ENCODE assay signal across 8 cellular contexts in the genomic region with DNA sequence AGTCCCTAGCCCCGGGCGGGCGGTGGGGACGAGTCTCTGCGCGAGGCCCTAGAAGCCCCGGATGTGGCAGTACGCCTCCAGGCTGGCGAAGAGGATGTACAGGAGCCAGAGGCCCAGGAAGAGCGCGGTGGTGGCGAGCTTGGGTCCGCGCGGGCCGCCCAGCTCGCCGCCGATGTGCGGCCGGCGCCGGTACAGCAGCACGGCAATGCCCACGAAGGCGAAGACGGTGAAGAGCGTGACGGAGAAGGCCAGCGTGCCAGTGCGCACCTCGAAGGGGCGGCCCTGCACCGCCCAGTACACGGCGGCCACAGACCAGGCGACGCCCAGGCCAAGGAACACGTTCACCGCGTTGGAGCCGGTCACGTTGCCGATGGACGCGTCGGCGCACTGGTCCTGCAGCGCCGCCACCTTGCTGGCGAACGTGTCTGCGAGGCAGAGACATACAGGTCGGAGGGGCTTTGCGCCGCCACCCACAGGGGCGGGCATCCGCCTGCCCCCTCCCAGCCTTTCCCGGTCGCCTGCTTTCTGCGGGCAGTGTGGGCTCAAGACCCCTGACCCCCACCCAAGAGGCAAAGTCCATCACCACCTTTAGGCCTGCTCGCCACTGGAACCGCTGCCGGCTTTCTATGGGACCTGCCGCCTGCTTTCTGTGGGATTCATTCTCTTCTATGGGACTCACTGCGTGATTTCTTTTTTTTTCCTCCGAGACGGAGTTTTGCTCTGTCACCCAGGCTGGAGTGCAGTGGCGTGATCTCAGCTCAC. TPM values are rescaled to one million over a fixed set of nuclear protein-coding genes. Genes with fewer than 3 reads are reported as not detected.
DNase-seq lines count a peak whose midpoint lies in the region; ATAC-seq and TF ChIP-seq lines count a peak whose summit lies in the region.

No MANE protein-coding gene starts in this region.

- no TSS peak for BruUV-seq in A673 (replicated peaks; lab: Mats Ljungman, UMichigan)

- no peaks in the 10 kb centered on the region for H3K9me3 Mint-ChIP-seq in central memory CD8-positive, alpha-beta T cell
- no peaks in the 10 kb centered on the region for H3K9me3 Mint-ChIP-seq in memory B cell

- H3K9me3 ChIP-seq in A673 (ENCODE audit: low read depth, low read length, poor library complexity, severe bottlenecking): no peaks in the 10 kb centered on the region

- CTCF ChIA-PET in A673 (lab: Charles Lee): no interaction called here

- peak overlapping the region; percentile 67 for H3K27ac ChIP-seq in 22Rv1
- H3K27ac ChIP-seq in A673 (ENCODE audit: low read depth, low read length, poor library complexity, severe bottlenecking): no peak overlapping the region

- intact Hi-C loops in A673 (cut with micrococcal nuclease; ENCODE audit: unreplicated experiment): no loop called here

- DNase-seq in HCEC 1CT (peak; percentile 22), memory B cell (ENCODE audit: low spot score in 2 of 2) (no peak), activated gamma-delta T cell treated with Interleukin-2 at 50 U/mL for 16 hours (no peak), A673 (ENCODE audit: low spot score) (no peak)
- no peak for DNase-seq in central memory CD8-positive, alpha-beta T cell (ENCODE audit: low spot score in 2 of 2)

- no peak for ATAC-seq in central memory CD8-positive, alpha-beta T cell (replicated peaks; ENCODE audit: extremely low read depth, poor library complexity, severe bottlenecking)
- ATAC-seq in memory B cell (ENCODE audit: low read depth): peak; percentile 16
- no peak for ATAC-seq in GM18909 (IDR thresholded peaks at IDR 0.05; ENCODE audit: poor library complexity, unreplicated experiment)
- no peak for ATAC-seq in GM21576 (IDR thresholded peaks at IDR 0.05; ENCODE audit: unreplicated experiment)

- peaks cover 14% of the 10 kb centered on the region for H3K4me1 Mint-ChIP-seq in central memory CD8-positive, alpha-beta T cell
- peaks cover 4% of the 10 kb centered on the region for H3K4me1 Mint-ChIP-seq in memory B cell

- TF ChIP-seq CTCF in 22Rv1 (IDR thresholded peaks at IDR 0.05) (peak; percentile 60), A673 (conservative IDR thresholded peaks at IDR 0.05; ENCODE audit: low read depth, low read length) (no peak)

- H3K4me3 ChIP-seq in A673 (ENCODE audit: low read depth, low read length, poor library complexity, severe bottlenecking): no peak overlapping the region

- no peaks in the 10 kb centered on the region for H3K27me3 ChIP-seq in A673 (replicated peaks; ENCODE audit: insufficient read depth, low read depth, low read length, poor library complexity)

- peaks cover 17% of the 10 kb centered on the region for H3K4me1 ChIP-seq in A673 (ENCODE audit: insufficient read depth, low read length, poor library complexity, severe bottlenecking)

- H3K36me3 ChIP-seq in A673 (ENCODE audit: insufficient read depth, low read length, poor library complexity, severe bottlenecking): no peaks in the 10 kb centered on the region

- peak overlapping the region; percentile 61 for H3K4me3 Mint-ChIP-seq in central memory CD8-positive, alpha-beta T cell
- H3K4me3 Mint-ChIP-seq in memory B cell: no peak overlapping the region

- H3K27me3 Mint-ChIP-seq in central memory CD8-positive, alpha-beta T cell: peaks cover 32% of the 10 kb centered on the region
- H3K27me3 Mint-ChIP-seq in memory B cell: peaks cover 31% of the 10 kb centered on the region

- no peak overlapping the region for H3K27ac Mint-ChIP-seq in central memory CD8-positive, alpha-beta T cell (ENCODE audit: low read depth)
- H3K27ac Mint-ChIP-seq in memory B cell: no peak overlapping the region

- H3K36me3 Mint-ChIP-seq in central memory CD8-positive, alpha-beta T cell (ENCODE audit: insufficient read depth): peaks cover 5% of the 10 kb centered on the region
- H3K36me3 Mint-ChIP-seq in memory B cell: peaks cover 1% of the 10 kb centered on the region

- POLR2A ChIA-PET in A673 (lab: Charles Lee; ENCODE audit: low non-redundant PET): no interaction called here

RNA-seq across cellular contexts. Expression of gene MEIS3, which starts 10.9 kb away (rescaled TPM):
- total RNA-seq in A673 (2021): 9.6 and 21.3 TPM in 2 replicates

RNA-seq across cellular contexts. Expression of gene SLC8A2, which starts 41.5 kb away (rescaled TPM):
- 3.2 and 6.6 TPM in 2 replicates for total RNA-seq in A673 (2021)

RNA-seq across cellular contexts. Expression of gene KPTN, which starts 53.8 kb away (rescaled TPM):
- total RNA-seq in A673 (2021): 18.7 and 18.9 TPM in 2 replicates
